ENCODE assay signal across 1 cellular context in the genomic region with DNA sequence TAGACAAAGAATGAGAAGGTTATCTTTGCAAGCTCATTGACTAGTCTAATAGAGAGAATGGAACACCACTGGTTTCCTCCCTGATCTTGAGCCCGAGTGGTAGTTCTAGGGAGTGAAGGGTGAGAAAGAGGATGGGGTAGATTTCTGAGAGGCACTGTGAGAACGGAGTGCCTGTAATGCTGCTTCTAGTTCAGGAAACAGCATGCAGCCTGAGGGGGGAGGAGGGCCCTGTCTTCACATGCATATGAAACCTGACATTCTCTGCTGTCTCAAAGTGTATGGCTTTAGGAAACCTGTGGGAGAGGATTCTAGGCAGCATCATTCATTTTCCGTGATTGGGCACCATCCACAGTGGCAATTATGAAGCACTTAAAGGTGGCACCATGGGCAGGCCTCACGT.
TF ChIP-seq lines count a peak whose summit lies in the region.

No MANE protein-coding gene starts in this region.

TF ChIP-seq in GM23338, 12 proteins besides CTCF, POLR2A, EP300 and RAD21 (continued from another document):
- no peak for TF ChIP-seq ZNF462 (CRISPR knock-in tag; IDR thresholded peaks at IDR 0.05)
- TF ChIP-seq CREB1 (CRISPR knock-in tag; IDR thresholded peaks at IDR 0.05; ENCODE audit: low read depth), result no peak
